Comparison of ENCODE assay signal across 23 cellular contexts in genomic region chrX:7286461-7286860, GRCh38.
DNase-seq lines count a peak whose midpoint lies in the region; ATAC-seq, FAIRE-seq and TF ChIP-seq lines count a peak whose summit lies in the region.
"Had no signal": no experiment of that assay in that cellular context is flagged by ENCODE, and none has a peak within 500 bp of the region (broad histone marks: within the 10 kb centered on the region; RNA-seq: fewer than 3 reads in every experiment).

No MANE protein-coding gene starts in this region.

- peak; percentile 52 for FAIRE-seq in RCC 7860 (lab: Jason Lieb, UNC)

- H3K9me3 Mint-ChIP-seq in nephron progenitor cell, result no peaks in the 10 kb centered on the region
- H3K9me3 Mint-ChIP-seq: CD8-positive, alpha-beta T cell; H9 had no signal

- TF ChIP-seq CTCF in epithelial cell of proximal tubule (conservative IDR thresholded peaks at IDR 0.05; ENCODE audit: low read depth, low read length) (no peak), nephron progenitor cell (IDR thresholded peaks at IDR 0.05) (no peak), sigmoid colon (IDR thresholded peaks at IDR 0.05) (no peak)

- no peaks in the 10 kb centered on the region for H3K4me1 Mint-ChIP-seq in nephron progenitor cell

- H3K4me3 Mint-ChIP-seq in nephron progenitor cell, result no peak overlapping the region
- H3K4me3 Mint-ChIP-seq: CD8-positive, alpha-beta T cell; H9 had no signal

- TF ChIP-seq POLR2A in sigmoid colon (IDR thresholded peaks at IDR 0.05), result no peak

- 89 to 91% methylated on average over 4 of the region's 4 CpGs for WGBS in sigmoid colon, 2 donors

- H3K36me3 Mint-ChIP-seq in nephron progenitor cell (ENCODE audit: low read depth), result no peaks in the 10 kb centered on the region
- H3K36me3 Mint-ChIP-seq: CD8-positive, alpha-beta T cell had no signal

- no peak overlapping the region for H3K27ac ChIP-seq in sigmoid colon
- H3K27ac ChIP-seq: BLaER1 treated with 17β-estradiol and CSF1 and Interleukin-3, amounts not matched to agents 10 nM and 100 nM had no signal

- TF ChIP-seq EP300 in sigmoid colon (IDR thresholded peaks at IDR 0.05), result no peak

- H3K4me1 ChIP-seq in sigmoid colon, result no peaks in the 10 kb centered on the region
- H3K4me1 ChIP-seq: BLaER1 treated with 17β-estradiol and CSF1 and Interleukin-3, amounts not matched to agents 10 nM and 100 nM had no signal

- no peak for ATAC-seq in left ventricle myocardium superior
- ATAC-seq: CD8-positive, alpha-beta T cell had no signal

- H3K27me3 Mint-ChIP-seq in nephron progenitor cell (ENCODE audit: low read depth, poor library complexity), result peaks cover 8% of the 10 kb centered on the region

- intact Hi-C loops in sigmoid colon (cut with DNase I) (no loop called here), left ventricle myocardium superior (cut with micrococcal nuclease) (no loop called here)

- H3K27me3 ChIP-seq in sigmoid colon, result no peaks in the 10 kb centered on the region
- H3K27me3 ChIP-seq: BLaER1 treated with 17β-estradiol and CSF1 and Interleukin-3, amounts not matched to agents 10 nM and 100 nM had no signal

- DNase-seq in HCEC 1CT, result peak; percentile 1
- DNase-seq in RCC 7860 (ENCODE audit: low spot score), result peak; percentile 3
- peak; percentile 12 for DNase-seq in epithelial cell of proximal tubule (ENCODE audit: low read depth)
- peak; percentile 34 for DNase-seq in renal cortical epithelial cell (ENCODE audit: low read depth)
- DNase-seq in nephron progenitor cell, result no peak
- DNase-seq in sigmoid colon, result no peak
- DNase-seq in left ventricle myocardium superior, result no peak
- DNase-seq: Calu3; CD8-positive, alpha-beta T cell; H9; Kasumi-1; NCI-H1092 treated with DMSO at 0.1 percent for 48 hours; NCI-H146; NCI-H2029 treated with DMSO at 0.1 percent for 48 hours; NCI-H2171; NCI-H446 treated with DMSO at 0.1 percent for 48 hours; NCI-H69; NK-92 treated with Interleukin-12 subunit alpha and Interleukin-12 subunit beta, amount 100 ng/mL, for 24 hours; OCI-M1; RPMI8226; SHP77 treated with DMSO at 0.1 percent for 48 hours; SK-N-SH had no signal

- H3K27ac Mint-ChIP-seq in nephron progenitor cell, result no peak overlapping the region
- H3K27ac Mint-ChIP-seq: CD8-positive, alpha-beta T cell; H9 had no signal

- H3K9me3 ChIP-seq in sigmoid colon, result no peaks in the 10 kb centered on the region
- H3K9me3 ChIP-seq: BLaER1 treated with 17β-estradiol and CSF1 and Interleukin-3, amounts not matched to agents 10 nM and 100 nM; SK-N-SH had no signal

- H3K36me3 ChIP-seq in sigmoid colon, result no peaks in the 10 kb centered on the region

- H3K4me3 ChIP-seq in epithelial cell of proximal tubule (ENCODE audit: low read depth, low read length), result no peak overlapping the region
- H3K4me3 ChIP-seq in sigmoid colon, result no peak overlapping the region
- H3K4me3 ChIP-seq: BLaER1 treated with 17β-estradiol and CSF1 and Interleukin-3, amounts not matched to agents 10 nM and 100 nM had no signal

Comparison
In these comparisons a context has a peak if more than half of its experiments do, and no peak if none do; other contexts are left out.
1. DNase-seq: peak in HCEC 1CT (single experiment), RCC 7860 (single experiment), epithelial cell of proximal tubule (single experiment) and renal cortical epithelial cell (single experiment); none in nephron progenitor cell (single experiment), sigmoid colon (single experiment) and left ventricle myocardium superior (single experiment).